Comparison of ENCODE assay signal across 7 cellular contexts in genomic region chr5:116573617-116574431, GRCh38. TPM values are rescaled to one million over a fixed set of nuclear protein-coding genes. Genes with fewer than 3 reads are reported as not detected.
A peak's percentile ranks its signal among the peaks of the same experiment; 100 is the strongest.
DNase-seq lines count a peak whose midpoint lies in the region; ATAC-seq and TF ChIP-seq lines count a peak whose summit lies in the region.

No MANE protein-coding gene starts in this region.

- H3K9ac ChIP-seq in NT2/D1 (ENCODE audit: insufficient read length, low read depth), result peak overlapping the region; percentile 99

- no peak for ATAC-seq in lung (ENCODE audit: insufficient read depth, low FRiP score)

- H3K9me3 ChIP-seq in NT2/D1 (ENCODE audit: insufficient read depth, low read length), result no peaks in the 10 kb centered on the region
- H3K9me3 ChIP-seq in lung (ENCODE audit: control insufficient read depth in 2 of 2, insufficient read depth in 1 of 2, low read length in 1 of 2), result no peaks in the 10 kb centered on the region
- no peaks in the 10 kb centered on the region for H3K9me3 ChIP-seq in thymus (ENCODE audit: control insufficient read depth)

- peak; percentile 35 for DNase-seq in GM10266 (ENCODE audit: extremely low spot score)
- no peak for DNase-seq in NT2/D1 (ENCODE audit: low read depth, low spot score)
- DNase-seq in dermis blood vessel endothelial cell, result peak; percentile 34
- DNase-seq in lung (ENCODE audit: low spot score), result no peak
- DNase-seq in DMS153 treated with DMSO at 0.1 percent for 48 hours (lab: John Stamatoyannopoulos, UW; ENCODE audit: unreplicated experiment), result no peak
- DNase-seq in GOT3 (lab: John Stamatoyannopoulos, UW), result no peak

- H3K27me3 ChIP-seq in NT2/D1 (ENCODE audit: insufficient read depth, insufficient read length), result no peaks in the 10 kb centered on the region
- peaks cover 3% of the 10 kb centered on the region for H3K27me3 ChIP-seq in lung (ENCODE audit: control insufficient read depth, insufficient read depth)
- peaks cover 68% of the 10 kb centered on the region for H3K27me3 ChIP-seq in thymus (ENCODE audit: control insufficient read depth, insufficient read depth)

- H3K27ac ChIP-seq in lung (ENCODE audit: low read depth in 1 of 2, low read length in 1 of 2) (peak overlapping the region; percentile 9 to 80), thymus (ENCODE audit: low read depth) (no peak overlapping the region)

- WGBS in lung, 2 donors, result 1% methylated on average over 69 to 70 of the region's 70 CpGs
- 2% methylated on average over 70 of the region's 70 CpGs for WGBS in thymus

- H3K36me3 ChIP-seq in NT2/D1 (ENCODE audit: insufficient read depth, insufficient read length, low read length) (peaks cover 25% of the 10 kb centered on the region), lung (ENCODE audit: control insufficient read depth in 2 of 2, insufficient read depth in 2 of 2, low read length in 2 of 2) (no peaks in the 10 kb centered on the region), thymus (ENCODE audit: control insufficient read depth, insufficient read depth) (no peaks in the 10 kb centered on the region)

- H3K4me3 ChIP-seq in NT2/D1 (ENCODE audit: insufficient read length, low read depth) (peak overlapping the region; percentile 97), lung (peak overlapping the region; percentile 69), thymus (ENCODE audit: low read length) (peak overlapping the region; percentile 52)

- TF ChIP-seq CTCF in GM10266 (IDR thresholded peaks at IDR 0.05; ENCODE audit: control insufficient read depth, insufficient read depth, low read depth, missing control alignments) (peak; percentile 20), lung (IDR thresholded peaks at IDR 0.05; ENCODE audit: control extremely low read depth, extremely low read depth) (no peak)

- H3K4me1 ChIP-seq in NT2/D1 (ENCODE audit: insufficient read depth, insufficient read length), result no peaks in the 10 kb centered on the region
- peaks cover 0 to 22% of the 10 kb centered on the region in 2 donors for H3K4me1 ChIP-seq in lung (ENCODE audit: control insufficient read depth in 2 of 2, insufficient read depth in 2 of 2, low read length in 2 of 2)
- no peaks in the 10 kb centered on the region for H3K4me1 ChIP-seq in thymus (ENCODE audit: control insufficient read depth, insufficient read depth, low read length)

RNA-seq across cellular contexts. Expression of gene SEMA6A, which starts 0.8 kb away (rescaled TPM):
- total RNA-seq in dermis blood vessel endothelial cell, result 21.1 and 38.1 TPM in 2 replicates
- total RNA-seq in lung, result 10 to 100 TPM; 17.7 to 31.6 TPM
- 1 to 10 TPM; 3.4 to 6.2 TPM for polyA plus RNA-seq in lung
- polyA plus RNA-seq in thymus, result 3.6 TPM

Comparison
In these comparisons a context has a peak if more than half of its experiments do, and no peak if none do; other contexts are left out.
1. DNase-seq: peak in GM10266 (single experiment) and dermis blood vessel endothelial cell (single experiment); none in NT2/D1 (single experiment), lung (single experiment), DMS153 treated with DMSO at 0.1 percent for 48 hours (single experiment) and GOT3 (single experiment).
2. Peak in every context shown above with its lines, with median percentiles within 50 percentile points of each other: H3K4me3 ChIP-seq.